Comparison of ENCODE assay signal across 22 cellular contexts in genomic region chr19:35105047-35105410, GRCh38. TPM values are rescaled to one million over a fixed set of nuclear protein-coding genes. Genes with fewer than 3 reads are reported as not detected.
DNase-seq lines count a peak whose midpoint lies in the region; ATAC-seq, FAIRE-seq and TF ChIP-seq lines count a peak whose summit lies in the region.
"Had no signal": no experiment of that assay in that cellular context is flagged by ENCODE, and none has a peak within 500 bp of the region (broad histone marks: within the 10 kb centered on the region; RNA-seq: fewer than 3 reads in every experiment).

No MANE protein-coding gene starts in this region.

- H3K4me3 ChIP-seq in H1 (ENCODE audit: extremely low read depth in 1 of 4, insufficient read depth in 2 of 4, low read depth in 3 of 4, low read length in 4 of 4) = no peak overlapping the region
- H3K4me3 ChIP-seq in upper lobe of right lung = no peak overlapping the region
- H3K4me3 ChIP-seq: A549, MG63 had no signal

- ATAC-seq in upper lobe of right lung (no peak), HG02970 (IDR thresholded peaks at IDR 0.05; ENCODE audit: low FRiP score, unreplicated experiment) (no peak)

- H3K4ac ChIP-seq in H1 (replicated peaks; ENCODE audit: insufficient read length, low read depth, low read length) = no peak overlapping the region

- H2BK5ac ChIP-seq in H1 (ENCODE audit: low read depth, low read length) = peak overlapping the region; percentile 66; the same call in 1 of the 2 replicates

- H3K23me2 ChIP-seq in H1 (ENCODE audit: low read depth, low read length) = peaks cover 7% of the 10 kb centered on the region; the same call in 1 of the 2 replicates

- no peaks in the 10 kb centered on the region for H3K79me2 ChIP-seq in H1 (ENCODE audit: control insufficient read depth in 1 of 2, insufficient read depth in 2 of 2, low read length in 2 of 2)

- H3K27me3 ChIP-seq in H1 (replicated peaks in 1 of 4; ENCODE audit: control insufficient read depth in 3 of 4, extremely low read depth in 1 of 4, insufficient read depth in 3 of 4, low read length in 3 of 4) = no peaks in the 10 kb centered on the region; a peak in 1 of 7 replicates
- no peaks in the 10 kb centered on the region for H3K27me3 ChIP-seq in upper lobe of right lung
- H3K27me3 ChIP-seq: MG63 had no signal

- no peak overlapping the region for H2AFZ ChIP-seq in H1 (ENCODE audit: low read length)

- H2BK15ac ChIP-seq in H1 (ENCODE audit: low read length) = no peak overlapping the region; the same call in 1 of the 2 replicates

- peaks cover 0 to 7% of the 10 kb centered on the region in 2 experiments for H4K20me1 ChIP-seq in H1 (replicated peaks in 1 of 2; ENCODE audit: control insufficient read depth in 1 of 2, insufficient read depth in 2 of 2, low read length in 2 of 2)

- no peak for TF ChIP-seq EP300 in H1 (IDR thresholded peaks at IDR 0.05; ENCODE audit: borderline replicate concordance in 1 of 2, low read depth in 2 of 2, low read length in 2 of 2)

- DNase-seq in H1 (ENCODE audit: low read depth in 1 of 2, low spot score in 2 of 2) (no peak), upper lobe of right lung (no peak)
- DNase-seq: Caco-2; CD4-positive, alpha-beta T cell; Kasumi-1; MG63; NCI-H1048; NCI-H1436; NCI-H1930; NCI-H226; NCI-H524; NCI-H82; OCI-M1; Right ventricle myocardium superior had no signal

- H4K5ac ChIP-seq in H1 (ENCODE audit: insufficient read length, low read depth, low read length) = no peak overlapping the region

- H3K9ac ChIP-seq in H1 (replicated peaks in 1 of 4; ENCODE audit: extremely low read depth in 1 of 4, low read depth in 3 of 4, low read length in 3 of 4) = no peak overlapping the region

- no peak for TF ChIP-seq POLR2A in H1 (IDR thresholded peaks at IDR 0.05; ENCODE audit: control extremely low read depth in 1 of 2, low read depth in 2 of 2, low read length in 2 of 2)

- CTCF ChIA-PET in H1 (lab: Charles Lee; ENCODE audit: partially characterized antibody) = no interaction called here

- no peaks in the 10 kb centered on the region for H3K79me1 ChIP-seq in H1 (ENCODE audit: low read depth, low read length)

- 91% methylated on average over 6 of the region's 6 CpGs; no CpG with 5 or more reads in 1 of the 2 experiments for WGBS in H1 (ENCODE audit: extremely low coverage in 1 of 2, insufficient coverage in 1 of 2, insufficient read length in 1 of 2, insufficient replicate concordance in 2 of 2, low coverage in 1 of 2, low lambda C conversion rate in 2 of 2, missing lambda C conversion rate in 1 of 2), 2 experiments

- H4K91ac ChIP-seq in H1 (replicated peaks; ENCODE audit: insufficient read length, low read length) = no peak overlapping the region

- H3K23ac ChIP-seq in H1 (ENCODE audit: insufficient read length) = no peak overlapping the region

- POLR2A ChIA-PET in H1 (lab: Charles Lee; ENCODE audit: partially characterized antibody) = no interaction called here

- TF ChIP-seq CTCF in H1 (IDR thresholded peaks at IDR 0.05; ENCODE audit: control extremely low read depth in 1 of 3, insufficient read depth in 1 of 3, low read depth in 1 of 3, low read length in 3 of 3) (no peak), upper lobe of right lung (IDR thresholded peaks at IDR 0.05) (no peak)

- no peak overlapping the region for H2BK20ac ChIP-seq in H1 (ENCODE audit: low read length)

- no peak overlapping the region; the same call in 1 of the 2 replicates for H4K8ac ChIP-seq in H1 (ENCODE audit: extremely low read depth, insufficient read depth, low read length)

- intact Hi-C loops in upper lobe of right lung (cut with DNase I) = no loop called here

- H3K14ac ChIP-seq in H1 (ENCODE audit: insufficient read length) = no peak overlapping the region

- H3K36me3 ChIP-seq in H1 (ENCODE audit: control insufficient read depth in 2 of 4, insufficient read depth in 4 of 4, low read length in 3 of 4) = no peaks in the 10 kb centered on the region
- H3K36me3 ChIP-seq in upper lobe of right lung = no peaks in the 10 kb centered on the region
- H3K36me3 ChIP-seq: MG63 had no signal

- H3K4me2 ChIP-seq in H1 (ENCODE audit: insufficient read depth in 1 of 2, low read depth in 2 of 2, low read length in 2 of 2) = no peak overlapping the region
- H3K4me2 ChIP-seq: A549 had no signal

- H3K4me1 ChIP-seq in H1 (replicated peaks in 1 of 4; ENCODE audit: control insufficient read depth in 3 of 4, insufficient read depth in 4 of 4, low read length in 3 of 4) (peaks cover 0 to 7% (median 2%) of the 10 kb centered on the region in 4 experiments; a peak in 3 of 7 replicates), upper lobe of right lung (no peaks in the 10 kb centered on the region)

- FAIRE-seq in H1 (lab: Jason Lieb, UNC) = no peak
- FAIRE-seq: A549, G401.6 had no signal

- H2BK120ac ChIP-seq in H1 (replicated peaks; ENCODE audit: low read depth, low read length) = no peak overlapping the region

- H3K9me3 ChIP-seq in H1 (ENCODE audit: insufficient read depth in 2 of 2, low read depth in 1 of 2, low read length in 1 of 2) (no peaks in the 10 kb centered on the region), upper lobe of right lung (no peaks in the 10 kb centered on the region)
- H3K9me3 ChIP-seq: MG63 had no signal

- H3K18ac ChIP-seq in H1 (ENCODE audit: extremely low read depth, low read length) = no peak overlapping the region

- peak overlapping the region; percentile 60; the same call in 1 of the 2 replicates for H2BK12ac ChIP-seq in H1 (ENCODE audit: low read depth, low read length)

- TF ChIP-seq RAD21 in H1 (IDR thresholded peaks at IDR 0.05 in 1 of 2, conservative IDR thresholded peaks at IDR 0.05 in 1 of 2; ENCODE audit: low read depth in 2 of 2, low read length in 2 of 2) = no peak

- H3K27ac ChIP-seq in angular gyrus (ENCODE audit: low read depth, low read length) (peak overlapping the region; percentile 97), H1 (ENCODE audit: low read depth, low read length) (no peak overlapping the region), upper lobe of right lung (no peak overlapping the region)
- H3K27ac ChIP-seq: A549 had no signal

- H2AK5ac ChIP-seq in H1 (ENCODE audit: low read depth, low read length) = peak overlapping the region; percentile 95

- peak overlapping the region; percentile 69 for H3K56ac ChIP-seq in H1 (replicated peaks; ENCODE audit: insufficient read length, low read depth, low read length)

RNA-seq across cellular contexts. Expression of gene FXYD3, which starts 10.6 kb away (rescaled TPM):
- 0.86 TPM in 1 of 2 replicates, not detected in the other for total RNA-seq in H1 (2021; fragmentation: NEBNext Ultra II Directional; extraction: Animal tissue kit (Norgen Biotek cat#: 25700))
- 0.09 and 0.33 TPM in 2 replicates for polyA plus RNA-seq in H1 (2011; rRNA removed)
- polyA plus RNA-seq in H1 (2011; cell fraction: cytosol; rRNA removed) = 0.22 TPM
- polyA plus RNA-seq in H1 (2011; cell fraction: nucleus; rRNA removed) = 0.66 TPM
- 0.41 to 0.76 TPM (median 0.57 TPM) in 3 of 4 replicates, not detected in the other for polyA plus RNA-seq in H1 (2012, experiment 1 of 2)
- polyA plus RNA-seq in H1 (2012, experiment 2 of 2) = not detected
- polyA plus RNA-seq in H1 (2013, experiment 1 of 2) = 0.10 TPM
- 0.37 TPM for polyA plus RNA-seq in H1 (2013, experiment 2 of 2)
- 1.5 TPM in 1 of 2 replicates, not detected in the other for polyA minus RNA-seq in H1 (2011; rRNA and poly(A)+ RNA removed)
- not detected for polyA minus RNA-seq in H1 (2011; cell fraction: cytosol; rRNA and poly(A)+ RNA removed)
- not detected for polyA minus RNA-seq in H1 (2011; cell fraction: nucleus; rRNA and poly(A)+ RNA removed)
- total RNA-seq in upper lobe of right lung = 145 TPM
- total RNA-seq: CD4-positive, alpha-beta T cell; H7 had no signal
- polyA plus RNA-seq: BJ, IgD-negative memory B cell had no signal

RNA-seq across cellular contexts. Expression of gene LGI4, which starts 29.8 kb away (rescaled TPM):
- 2.0 and 2.9 TPM in 2 replicates for total RNA-seq in H1 (2021; fragmentation: NEBNext Ultra II Directional; extraction: Animal tissue kit (Norgen Biotek cat#: 25700))
- polyA plus RNA-seq in H1 (2011; rRNA removed) = 8.2 and 9.4 TPM in 2 replicates
- 9.4 TPM for polyA plus RNA-seq in H1 (2011; cell fraction: cytosol; rRNA removed)
- polyA plus RNA-seq in H1 (2011; cell fraction: nucleus; rRNA removed) = 32.9 TPM
- 5.6 to 9.8 TPM (median 8.1 TPM) in 4 replicates for polyA plus RNA-seq in H1 (2012, experiment 1 of 2)
- polyA plus RNA-seq in H1 (2012, experiment 2 of 2) = 2.6 TPM
- polyA plus RNA-seq in H1 (2013, experiment 1 of 2) = 2.1 TPM
- polyA plus RNA-seq in H1 (2013, experiment 2 of 2) = 2.1 TPM
- 0.88 and 2.1 TPM in 2 replicates for polyA minus RNA-seq in H1 (2011; rRNA and poly(A)+ RNA removed)
- 0.66 TPM for polyA minus RNA-seq in H1 (2011; cell fraction: cytosol; rRNA and poly(A)+ RNA removed)
- polyA minus RNA-seq in H1 (2011; cell fraction: nucleus; rRNA and poly(A)+ RNA removed) = 4.2 TPM
- total RNA-seq in upper lobe of right lung = 6.7 TPM
- total RNA-seq: HT-29 had no signal
- polyA plus RNA-seq: IgD-negative memory B cell had no signal

RNA-seq across cellular contexts. Expression of gene FXYD1, which starts 33.6 kb away (rescaled TPM):
- total RNA-seq in H1 (2021; fragmentation: NEBNext Ultra II Directional; extraction: Animal tissue kit (Norgen Biotek cat#: 25700)) = 8.1 and 10.3 TPM in 2 replicates
- 1.6 and 3.3 TPM in 2 replicates for polyA plus RNA-seq in H1 (2011; rRNA removed)
- 2.7 TPM for polyA plus RNA-seq in H1 (2011; cell fraction: cytosol; rRNA removed)
- polyA plus RNA-seq in H1 (2011; cell fraction: nucleus; rRNA removed) = 6.7 TPM
- polyA plus RNA-seq in H1 (2012, experiment 1 of 2) = 7.4 to 19.9 TPM (median 15.6 TPM) in 4 replicates
- polyA plus RNA-seq in H1 (2012, experiment 2 of 2) = 4.1 TPM
- 10.4 TPM for polyA plus RNA-seq in H1 (2013, experiment 1 of 2)
- 10.3 TPM for polyA plus RNA-seq in H1 (2013, experiment 2 of 2)
- 0.49 and 0.69 TPM in 2 replicates for polyA minus RNA-seq in H1 (2011; rRNA and poly(A)+ RNA removed)
- polyA minus RNA-seq in H1 (2011; cell fraction: cytosol; rRNA and poly(A)+ RNA removed) = 2.1 TPM
- polyA minus RNA-seq in H1 (2011; cell fraction: nucleus; rRNA and poly(A)+ RNA removed) = 4.1 TPM
- total RNA-seq in upper lobe of right lung = 67.6 TPM
- total RNA-seq: Caco-2, HT-29 had no signal
- polyA plus RNA-seq: A549 had no signal

RNA-seq across cellular contexts. Expression of gene FXYD7, which starts 38.0 kb away (rescaled TPM):
- 14.3 and 15.4 TPM in 2 replicates for total RNA-seq in H1 (2021; fragmentation: NEBNext Ultra II Directional; extraction: Animal tissue kit (Norgen Biotek cat#: 25700))
- 12.1 and 17.5 TPM in 2 replicates for polyA plus RNA-seq in H1 (2011; rRNA removed)
- polyA plus RNA-seq in H1 (2011; cell fraction: cytosol; rRNA removed) = 9.0 TPM
- polyA plus RNA-seq in H1 (2011; cell fraction: nucleus; rRNA removed) = 18.6 TPM
- polyA plus RNA-seq in H1 (2012, experiment 1 of 2) = 20.2 to 24.4 TPM (median 21.9 TPM) in 4 replicates
- 20.8 TPM for polyA plus RNA-seq in H1 (2012, experiment 2 of 2)
- 22.7 TPM for polyA plus RNA-seq in H1 (2013, experiment 1 of 2)
- 23.8 TPM for polyA plus RNA-seq in H1 (2013, experiment 2 of 2)
- polyA minus RNA-seq in H1 (2011; rRNA and poly(A)+ RNA removed) = 2.2 and 3.6 TPM in 2 replicates
- 1.5 TPM for polyA minus RNA-seq in H1 (2011; cell fraction: cytosol; rRNA and poly(A)+ RNA removed)
- 3.2 TPM for polyA minus RNA-seq in H1 (2011; cell fraction: nucleus; rRNA and poly(A)+ RNA removed)
- 0.61 TPM for total RNA-seq in upper lobe of right lung
- total RNA-seq: Caco-2, HT-29, Right ventricle myocardium superior had no signal
- polyA plus RNA-seq: A549 had no signal

RNA-seq across cellular contexts. Expression of gene FXYD5, which starts 49.5 kb away (rescaled TPM):
- 99.0 and 104 TPM in 2 replicates for total RNA-seq in H1 (2021; fragmentation: NEBNext Ultra II Directional; extraction: Animal tissue kit (Norgen Biotek cat#: 25700))
- 167 and 191 TPM in 2 replicates for polyA plus RNA-seq in H1 (2011; rRNA removed)
- polyA plus RNA-seq in H1 (2011; cell fraction: cytosol; rRNA removed) = 117 TPM
- polyA plus RNA-seq in H1 (2011; cell fraction: nucleus; rRNA removed) = 131 TPM
- 113 to 185 TPM (median 177 TPM) in 4 replicates for polyA plus RNA-seq in H1 (2012, experiment 1 of 2)
- polyA plus RNA-seq in H1 (2012, experiment 2 of 2) = 175 TPM
- 277 TPM for polyA plus RNA-seq in H1 (2013, experiment 1 of 2)
- 347 TPM for polyA plus RNA-seq in H1 (2013, experiment 2 of 2)
- 89.3 and 107 TPM in 2 replicates for polyA minus RNA-seq in H1 (2011; rRNA and poly(A)+ RNA removed)
- polyA minus RNA-seq in H1 (2011; cell fraction: cytosol; rRNA and poly(A)+ RNA removed) = 89.5 TPM
- polyA minus RNA-seq in H1 (2011; cell fraction: nucleus; rRNA and poly(A)+ RNA removed) = 51.4 TPM
- 124 TPM for total RNA-seq in upper lobe of right lung

Comparison
In these comparisons a context has a peak if more than half of its experiments do, and no peak if none do; other contexts are left out.
1. RNA of gene FXYD3, which starts 10.6 kb away (total RNA-seq): 145 TPM in upper lobe of right lung (single experiment); 0.86 TPM in H1; every median in the first group is over 10 times any median in the second.